Comparison of ENCODE assay signal across 27 cellular contexts in the genomic region with DNA sequence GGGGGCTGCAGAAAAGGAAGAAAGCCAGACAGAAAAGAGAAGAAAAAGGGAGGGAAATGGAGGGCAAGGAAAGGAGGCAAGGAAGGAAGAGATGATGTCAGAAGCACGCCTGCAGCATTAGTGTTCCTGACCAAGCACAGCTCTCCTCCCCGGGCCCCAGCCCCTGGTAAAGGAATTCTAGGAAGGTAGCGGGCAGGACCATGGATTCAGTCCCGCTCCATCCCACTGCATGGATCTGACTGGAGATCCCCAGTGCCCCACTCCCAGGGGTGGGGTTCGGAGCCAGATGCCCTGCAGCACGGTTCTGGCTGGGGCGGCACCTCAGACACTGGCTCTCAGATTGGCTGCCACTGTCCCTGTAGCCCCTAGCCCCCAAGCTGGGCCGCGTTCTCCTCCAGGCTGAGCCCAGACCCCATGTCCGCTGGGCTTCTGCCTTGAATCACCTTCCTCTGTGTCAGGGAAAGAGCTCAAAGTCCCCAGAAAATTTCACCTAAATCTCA.
"Had no signal": no experiment of that assay in that cellular context is flagged by ENCODE, and none has a peak within 500 bp of the region (broad histone marks: within the 10 kb centered on the region; RNA-seq: fewer than 3 reads in every experiment).

No MANE protein-coding gene starts in this region.

- DNase-seq: caudate nucleus; cerebellar nuclear complex; cortex of kidney; effector memory CD8-positive, alpha-beta T cell; erythroblast; esophagus squamous epithelium; foreskin melanocyte; glutamatergic neuron; heart right ventricle; hippocampal formation; left cardiac atrium; mammary epithelial cell; mesendoderm; midbrain; natural killer cell; occipital lobe; stimulated activated CD4-positive, alpha-beta T cell treated with anti-CD3 and anti-CD28 coated beads, Interleukin-15, amount 100 ng/mL, for 24 hours; stimulated activated CD4-positive, alpha-beta T cell treated with anti-CD3 and anti-CD28 coated beads, Interleukin-2, amount 100 ng/mL, for 48 hours; stimulated activated naive CD4-positive, alpha-beta T cell; stomach; thyroid gland; trophoblast cell had no signal

- H2AFZ ChIP-seq: parathyroid adenoma had no signal

- H3K27me3 ChIP-seq: esophagus squamous epithelium, heart right ventricle, left lung, right atrium auricular region, stomach, thyroid gland had no signal

- H3K9me3 ChIP-seq: esophagus squamous epithelium, heart right ventricle, left lung, prostate gland, right atrium auricular region, stomach, thyroid gland had no signal

- H3K36me3 Mint-ChIP-seq: natural killer cell had no signal

- H3K4me3 ChIP-seq: esophagus squamous epithelium, heart right ventricle, left lung, prostate gland, right atrium auricular region, skin epidermis, stomach, thyroid gland had no signal

- H3K79me2 ChIP-seq: parathyroid adenoma had no signal

- H3K9ac ChIP-seq: parathyroid adenoma had no signal

- H3K27ac ChIP-seq: esophagus squamous epithelium, heart right ventricle, left lung, parathyroid adenoma, prostate gland, right atrium auricular region, skin epidermis, stomach had no signal

- H3K36me3 ChIP-seq: esophagus squamous epithelium, heart right ventricle, left lung, prostate gland, right atrium auricular region, stomach, thyroid gland had no signal

- H3K4me3 Mint-ChIP-seq: effector memory CD8-positive, alpha-beta T cell; natural killer cell had no signal

- H3K4me1 ChIP-seq: left lung, parathyroid adenoma, prostate gland had no signal

- H3K27ac Mint-ChIP-seq: effector memory CD8-positive, alpha-beta T cell; natural killer cell had no signal
